Comparison of ENCODE assay signal across 4 cellular contexts in genomic region chr4:80035336-80035735, GRCh38.
TF ChIP-seq lines count a peak whose summit lies in the region.

No MANE protein-coding gene starts in this region.

TF ChIP-seq in SK-N-SH, 30 proteins besides CTCF, POLR2A, EP300 and RAD21 (continues in another document):
- no peak for TF ChIP-seq GATA2 (CRISPR knock-in tag; IDR thresholded peaks at IDR 0.05)
- no peak for TF ChIP-seq NFIC (IDR thresholded peaks at IDR 0.05; ENCODE audit: borderline replicate concordance)
- TF ChIP-seq TEAD4 (IDR thresholded peaks at IDR 0.05; ENCODE audit: borderline replicate concordance, insufficient read depth) = no peak
- TF ChIP-seq GABPA (IDR thresholded peaks at IDR 0.05; ENCODE audit: low read depth) = no peak
- TF ChIP-seq SMC3 (IDR thresholded peaks at IDR 0.05; ENCODE audit: low read depth, low read length) = no peak
- TF ChIP-seq YY1 (IDR thresholded peaks at IDR 0.05; ENCODE audit: low read depth) = no peak
- TF ChIP-seq FOXJ3 (CRISPR knock-in tag; IDR thresholded peaks at IDR 0.05) = no peak
- no peak for TF ChIP-seq RFX5 (IDR thresholded peaks at IDR 0.05; ENCODE audit: low read length)
- no peak for TF ChIP-seq JUND (IDR thresholded peaks at IDR 0.05)
- no peak for TF ChIP-seq IRF3 (IDR thresholded peaks at IDR 0.05; ENCODE audit: low read depth, low read length)
- TF ChIP-seq MAX (IDR thresholded peaks at IDR 0.05; ENCODE audit: low read depth) = no peak
- TF ChIP-seq ZBTB33 (IDR thresholded peaks at IDR 0.05; ENCODE audit: borderline replicate concordance, low read depth) = no peak
- no peak for TF ChIP-seq NRF1 (IDR thresholded peaks at IDR 0.05; ENCODE audit: low read depth, low read length)

TF ChIP-seq in SK-N-SH treated with all-trans-retinoic acid at 6 μM for 48 hours, 23 proteins besides CTCF, POLR2A, EP300 and RAD21:
- TF ChIP-seq ARNTL (CRISPR knock-in tag; IDR thresholded peaks at IDR 0.05; ENCODE audit: borderline replicate concordance, low read depth) = no peak
- TF ChIP-seq CREB5 (CRISPR knock-in tag; IDR thresholded peaks at IDR 0.05; ENCODE audit: low read depth) = no peak
- TF ChIP-seq ZC3H10 (CRISPR knock-in tag; IDR thresholded peaks at IDR 0.05) = no peak
- TF ChIP-seq CSDC2 (CRISPR knock-in tag; IDR thresholded peaks at IDR 0.05) = no peak
- TF ChIP-seq CSRNP3 (CRISPR knock-in tag; IDR thresholded peaks at IDR 0.05) = no peak
- TF ChIP-seq ESRRG (CRISPR knock-in tag; IDR thresholded peaks at IDR 0.05) = no peak
- TF ChIP-seq BACH2 (CRISPR knock-in tag; IDR thresholded peaks at IDR 0.05; ENCODE audit: borderline replicate concordance) = no peak

TF ChIP-seq in IMR-90, 13 proteins besides CTCF, POLR2A, EP300 and RAD21:
- TF ChIP-seq SMC3 (IDR thresholded peaks at IDR 0.05; ENCODE audit: low read depth, low read length) = no peak
- TF ChIP-seq MAZ (IDR thresholded peaks at IDR 0.05; ENCODE audit: borderline replicate concordance, low read depth, low read length) = no peak
- no peak for TF ChIP-seq MAFK (IDR thresholded peaks at IDR 0.05; ENCODE audit: low read depth, low read length)
- no peak for TF ChIP-seq CHD1 (IDR thresholded peaks at IDR 0.05; ENCODE audit: low read depth, low read length)
- no peak for TF ChIP-seq CEBPB (IDR thresholded peaks at IDR 0.05; ENCODE audit: low read depth, low read length)
- no peak for TF ChIP-seq NFE2L2 (IDR thresholded peaks at IDR 0.05; ENCODE audit: low read depth, low read length)
- TF ChIP-seq RFX5 (IDR thresholded peaks at IDR 0.05; ENCODE audit: low read depth, low read length) = no peak
- no peak for TF ChIP-seq RCOR1 (IDR thresholded peaks at IDR 0.05; ENCODE audit: insufficient replicate concordance, low read length)
- no peak for TF ChIP-seq MXI1 (IDR thresholded peaks at IDR 0.05; ENCODE audit: borderline replicate concordance, low read depth, low read length)
- no peak for TF ChIP-seq BHLHE40 (IDR thresholded peaks at IDR 0.05; ENCODE audit: low read depth, low read length)
- TF ChIP-seq FOS (IDR thresholded peaks at IDR 0.05; ENCODE audit: low read depth, low read length) = no peak

TF ChIP-seq in GM12878, 131 proteins besides CTCF, POLR2A, EP300 and RAD21:
- TF ChIP-seq E2F4 (IDR thresholded peaks at IDR 0.05; ENCODE audit: low read depth, low read length) (no peak), PKNOX1 (IDR thresholded peaks at IDR 0.05) (no peak), ZNF622 (IDR thresholded peaks at IDR 0.05) (no peak), TAF1 (IDR thresholded peaks at IDR 0.05; ENCODE audit: borderline replicate concordance, low read depth, low read length) (no peak), MYC (IDR thresholded peaks at IDR 0.05; ENCODE audit: insufficient read depth, insufficient read length, insufficient replicate concordance, low read length, severe bottlenecking) (no peak)
